17 cellular contexts compared by ENCODE assay signal in genomic region chr12:93358058-93358457, GRCh38. TPM values are rescaled to one million over a fixed set of nuclear protein-coding genes. Genes with fewer than 3 reads are reported as not detected.
DNase-seq lines count a peak whose midpoint lies in the region; ATAC-seq and TF ChIP-seq lines count a peak whose summit lies in the region.
"Had no signal": no experiment of that assay in that cellular context is flagged by ENCODE, and none has a peak within 500 bp of the region (broad histone marks: within the 10 kb centered on the region; RNA-seq: fewer than 3 reads in every experiment).

No MANE protein-coding gene starts in this region.

- ATAC-seq in GM18861 (IDR thresholded peaks at IDR 0.05; ENCODE audit: unreplicated experiment) (peak; percentile 88), GM21447 (IDR thresholded peaks at IDR 0.05; ENCODE audit: unreplicated experiment) (peak; percentile 88), HG02938 (IDR thresholded peaks at IDR 0.05; ENCODE audit: unreplicated experiment) (peak; percentile 97), HG03558 (IDR thresholded peaks at IDR 0.05; ENCODE audit: extremely low read depth, unreplicated experiment) (peak; percentile 89), Right ventricle myocardium superior (ENCODE audit: poor library complexity) (no peak)
- ATAC-seq: activated naive CD4-positive, alpha-beta T cell treated with anti-CD3 and anti-CD28 coated beads, Interleukin-2, amount 50 U/mL, for 72 hours; T-helper 17 cell had no signal

- no peak for TF ChIP-seq POLR2A in lower leg skin (IDR thresholded peaks at IDR 0.05)

- intact Hi-C loops in lower leg skin (cut with DNase I; ENCODE audit: low total_unique reads): no loop called here
- intact Hi-C loops in Right ventricle myocardium superior (cut with DNase I): no loop called here

- DNase-seq in pons (ENCODE audit: low spot score) (no peak), lower leg skin (ENCODE audit: low spot score in 2 of 2) (no peak), Right ventricle myocardium superior (no peak), HuH-7 (ENCODE audit: low spot score) (no peak)
- DNase-seq: activated CD4-positive, alpha-beta T cell treated with anti-CD3 and anti-CD28 coated beads for 1 hour; activated CD8-positive, alpha-beta memory T cell treated with anti-CD3 and anti-CD28 coated beads, Interleukin-2, amount 50 U/mL, for 48 hours; Calu3; NCI-H187; NCI-H526 treated with DMSO at 0.1 percent for 48 hours; T-helper 17 cell had no signal

- no peak for TF ChIP-seq CTCF in lower leg skin (IDR thresholded peaks at IDR 0.05)

- H3K4me3 ChIP-seq in lower leg skin (ENCODE audit: low read depth, poor library complexity, severe bottlenecking): no peak overlapping the region
- H3K4me3 ChIP-seq: breast epithelium, tibial nerve had no signal

- WGBS in lower leg skin, 2 donors: 96 to 98% methylated on average over 2 of the region's 2 CpGs

RNA-seq across cellular contexts. Expression of gene NUDT4, which starts 19.7 kb away (rescaled TPM):
- total RNA-seq in lower leg skin (10 to 100 TPM; 24.7 to 62.8 (median 34.2) TPM), Right ventricle myocardium superior (410 TPM)
